In genomic region chr1:220281159-220281574, GRCh38 we compare ENCODE assay signal across 9 cellular contexts. TPM values are rescaled to one million over a fixed set of nuclear protein-coding genes. Genes with fewer than 3 reads are reported as not detected.
DNase-seq lines count a peak whose midpoint lies in the region; ATAC-seq, FAIRE-seq and TF ChIP-seq lines count a peak whose summit lies in the region.
"Had no signal": no experiment of that assay in that cellular context is flagged by ENCODE, and none has a peak within 500 bp of the region (broad histone marks: within the 10 kb centered on the region; RNA-seq: fewer than 3 reads in every experiment).

No MANE protein-coding gene starts in this region.

- H3K27ac ChIP-seq in effector memory CD4-positive, alpha-beta T cell (ENCODE audit: insufficient read depth, low read length, poor library complexity, severe bottlenecking): no peak overlapping the region

- DNase-seq in natural killer cell (no peak), NCI-H2171 treated with DMSO at 0.1 percent for 48 hours (lab: John Stamatoyannopoulos, UW) (peak; percentile 58), epithelial cell of esophagus (ENCODE audit: low read depth) (peak; percentile 72), frontal cortex (ENCODE audit: low spot score in 2 of 2) (no peak), omental fat pad (ENCODE audit: low spot score) (no peak), activated T-cell treated with anti-CD3 and anti-CD28 coated beads for 4 hours (no peak)
- DNase-seq in natural killer cell treated with Interleukin-12 subunit alpha and Interleukin-12 subunit beta and Interleukin-15 and Interleukin-18, amount 100 ng/mL, for 72 hours (ENCODE audit: low spot score): no peak
- no peak for DNase-seq in effector memory CD4-positive, alpha-beta T cell
- DNase-seq: NCI-H2081 treated with DMSO at 0.1 percent for 48 hours had no signal

- no peaks in the 10 kb centered on the region for H3K9me3 ChIP-seq in effector memory CD4-positive, alpha-beta T cell (ENCODE audit: control insufficient read depth, low read length)

- peak in 2 of 3 donors; percentile 7 to 18 for ATAC-seq in natural killer cell
- no peak for ATAC-seq in natural killer cell treated with Interleukin-12 subunit alpha and Interleukin-12 subunit beta and Interleukin-15 and Interleukin-18, amount 100 ng/mL, for 72 hours
- ATAC-seq in omental fat pad (ENCODE audit: low FRiP score): no peak

- no peak overlapping the region for H3K27ac Mint-ChIP-seq in natural killer cell
- no peak overlapping the region for H3K27ac Mint-ChIP-seq in natural killer cell treated with Interleukin-12 subunit alpha and Interleukin-12 subunit beta and Interleukin-15 and Interleukin-18, amount 100 ng/mL, for 72 hours

- H3K9me3 Mint-ChIP-seq in natural killer cell: no peaks in the 10 kb centered on the region
- no peaks in the 10 kb centered on the region for H3K9me3 Mint-ChIP-seq in natural killer cell treated with Interleukin-12 subunit alpha and Interleukin-12 subunit beta and Interleukin-15 and Interleukin-18, amount 100 ng/mL, for 72 hours

- no peaks in the 10 kb centered on the region for H3K27me3 ChIP-seq in effector memory CD4-positive, alpha-beta T cell (replicated peaks; ENCODE audit: control insufficient read depth, insufficient read depth, low read length, poor library complexity, severe bottlenecking)

- no peak for TF ChIP-seq CTCF in natural killer cell (IDR thresholded peaks at IDR 0.05)
- peak; percentile 72 for TF ChIP-seq CTCF in epithelial cell of esophagus (IDR thresholded peaks at IDR 0.05; ENCODE audit: insufficient read depth, low read depth, low read length, missing control alignments)
- TF ChIP-seq CTCF in omental fat pad (IDR thresholded peaks at IDR 0.05): no peak

- H3K36me3 ChIP-seq in effector memory CD4-positive, alpha-beta T cell (ENCODE audit: control insufficient read depth, insufficient read depth, low read length): no peaks in the 10 kb centered on the region

- H3K4me1 Mint-ChIP-seq in natural killer cell: no peaks in the 10 kb centered on the region
- no peaks in the 10 kb centered on the region for H3K4me1 Mint-ChIP-seq in natural killer cell treated with Interleukin-12 subunit alpha and Interleukin-12 subunit beta and Interleukin-15 and Interleukin-18, amount 100 ng/mL, for 72 hours (ENCODE audit: low read depth in 2 of 2)

- FAIRE-seq in frontal cortex (lab: Jason Lieb, UNC): no peak

- intact Hi-C loops in natural killer cell (cut with micrococcal nuclease): no loop called here

- H3K4me3 ChIP-seq in epithelial cell of esophagus (ENCODE audit: low read length): no peak overlapping the region
- H3K4me3 ChIP-seq in effector memory CD4-positive, alpha-beta T cell (ENCODE audit: insufficient read depth, low read depth, low read length, poor library complexity, severe bottlenecking): no peak overlapping the region

- no peaks in the 10 kb centered on the region for H3K4me1 ChIP-seq in effector memory CD4-positive, alpha-beta T cell (ENCODE audit: control insufficient read depth, insufficient read depth, low read length, poor library complexity, severe bottlenecking)

- no peak overlapping the region for H3K4me3 Mint-ChIP-seq in natural killer cell
- H3K4me3 Mint-ChIP-seq in natural killer cell treated with Interleukin-12 subunit alpha and Interleukin-12 subunit beta and Interleukin-15 and Interleukin-18, amount 100 ng/mL, for 72 hours: no peak overlapping the region

- H3K36me3 Mint-ChIP-seq in natural killer cell: no peaks in the 10 kb centered on the region
- H3K36me3 Mint-ChIP-seq in natural killer cell treated with Interleukin-12 subunit alpha and Interleukin-12 subunit beta and Interleukin-15 and Interleukin-18, amount 100 ng/mL, for 72 hours: no peaks in the 10 kb centered on the region

- H3K27me3 Mint-ChIP-seq in natural killer cell (ENCODE audit: low read depth in 2 of 2): peaks cover 6 to 15% of the 10 kb centered on the region in 2 donors
- peaks cover 17 to 18% of the 10 kb centered on the region in 2 donors for H3K27me3 Mint-ChIP-seq in natural killer cell treated with Interleukin-12 subunit alpha and Interleukin-12 subunit beta and Interleukin-15 and Interleukin-18, amount 100 ng/mL, for 72 hours

RNA-seq across cellular contexts. Expression of gene RAB3GAP2, which starts 8.9 kb away (rescaled TPM):
- total RNA-seq in natural killer cell: 10 to 100 TPM; 47.3 to 52.7 (median 51.5) TPM
- 10 to 100 TPM; 50.0 to 63.7 TPM for total RNA-seq in natural killer cell treated with Interleukin-12 subunit alpha and Interleukin-12 subunit beta and Interleukin-15 and Interleukin-18, amount 100 ng/mL, for 72 hours
- total RNA-seq in frontal cortex: 33.0 TPM
- 10 to 100 TPM; 22.0 to 37.0 (median 30.4) TPM for total RNA-seq in omental fat pad

Comparison
In these comparisons a context has a peak if more than half of its experiments do, and no peak if none do; other contexts are left out.
1. ATAC-seq: peak in natural killer cell (2 of 3); none in natural killer cell treated with Interleukin-12 subunit alpha and Interleukin-12 subunit beta and Interleukin-15 and Interleukin-18, amount 100 ng/mL, for 72 hours (0 of 2) and omental fat pad (single experiment).
2. DNase-seq: peak in NCI-H2171 treated with DMSO at 0.1 percent for 48 hours (single experiment) and epithelial cell of esophagus (single experiment); none in natural killer cell (single experiment), natural killer cell treated with Interleukin-12 subunit alpha and Interleukin-12 subunit beta and Interleukin-15 and Interleukin-18, amount 100 ng/mL, for 72 hours (single experiment), frontal cortex (0 of 2), omental fat pad (single experiment), activated T-cell treated with anti-CD3 and anti-CD28 coated beads for 4 hours (single experiment) and effector memory CD4-positive, alpha-beta T cell (0 of 3).